2 cellular contexts compared by ENCODE assay signal in the genomic region with DNA sequence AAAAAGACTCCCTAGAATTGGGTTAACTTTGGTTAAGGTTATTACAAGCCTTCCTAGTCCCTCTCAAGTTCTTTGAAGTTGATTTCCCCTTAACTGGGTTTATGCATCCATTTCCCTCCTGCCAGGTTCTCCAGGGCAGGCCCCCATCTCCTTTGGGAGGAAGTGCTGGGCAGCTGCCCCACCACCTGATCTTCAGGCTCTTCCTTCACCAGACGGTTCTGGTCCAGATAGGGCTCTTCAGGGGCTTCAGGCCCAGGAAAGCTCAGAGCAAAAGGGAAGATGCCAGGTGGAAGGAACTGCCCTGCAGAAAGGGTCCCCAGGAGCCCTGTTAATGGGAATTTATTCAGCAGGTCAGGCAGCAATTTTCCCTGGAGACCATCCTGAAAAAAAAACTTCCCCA.
TF ChIP-seq lines count a peak whose summit lies in the region.

No MANE protein-coding gene starts in this region.

TF ChIP-seq in K562, 482 proteins besides CTCF, POLR2A, EP300 and RAD21:
- TF ChIP-seq DPF2 (IDR thresholded peaks at IDR 0.05) (no peak), SPI1 (IDR thresholded peaks at IDR 0.05; ENCODE audit: borderline replicate concordance, low read depth, low read length) (0 out of 2 replicates have a peak, but pooled peaks have one; percentile 10)
TF ChIP-seq in K562: peak in this region for 1.

TF ChIP-seq in H1, 55 proteins besides CTCF, POLR2A, EP300 and RAD21:
- no peak for TF ChIP-seq FOSL1 (IDR thresholded peaks at IDR 0.05; ENCODE audit: insufficient read depth, low read depth, low read length)
- TF ChIP-seq SAP30 (IDR thresholded peaks at IDR 0.05; ENCODE audit: insufficient read depth, insufficient replicate concordance, low read length), result no peak
- no peak for TF ChIP-seq CBX8 (IDR thresholded peaks at IDR 0.05; ENCODE audit: borderline replicate concordance, low read depth, low read length)
- TF ChIP-seq TBP (IDR thresholded peaks at IDR 0.05; ENCODE audit: low read depth, low read length), result no peak
- TF ChIP-seq NRF1 (IDR thresholded peaks at IDR 0.05; ENCODE audit: low read depth, low read length), result no peak
- no peak for TF ChIP-seq SIN3A (conservative IDR thresholded peaks at IDR 0.05 in 1 of 2, IDR thresholded peaks at IDR 0.05 in 1 of 2; ENCODE audit: low read depth in 1 of 2, low read length in 2 of 2)
- no peak for TF ChIP-seq SIX5 (IDR thresholded peaks at IDR 0.05; ENCODE audit: low read depth, low read length)
- TF ChIP-seq BCL11A (IDR thresholded peaks at IDR 0.05; ENCODE audit: low read depth in 2 of 2, low read length in 2 of 2), result no peak
- no peak for TF ChIP-seq RXRA (IDR thresholded peaks at IDR 0.05; ENCODE audit: insufficient read depth, low read depth, low read length)
- TF ChIP-seq CHD1 (IDR thresholded peaks at IDR 0.05; ENCODE audit: low read depth, low read length), result no peak
- TF ChIP-seq, protein P1, sequence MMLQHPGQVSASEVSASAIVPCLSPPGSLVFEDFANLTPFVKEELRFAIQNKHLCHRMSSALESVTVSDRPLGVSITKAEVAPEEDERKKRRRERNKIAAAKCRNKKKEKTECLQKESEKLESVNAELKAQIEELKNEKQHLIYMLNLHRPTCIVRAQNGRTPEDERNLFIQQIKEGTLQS (IDR thresholded peaks at IDR 0.05; ENCODE audit: insufficient read depth, low read depth, low read length), result no peak
- TF ChIP-seq SIRT6 (IDR thresholded peaks at IDR 0.05; ENCODE audit: low read length), result no peak
- no peak for TF ChIP-seq MAX (IDR thresholded peaks at IDR 0.05)
- TF ChIP-seq EZH2 (IDR thresholded peaks at IDR 0.05; ENCODE audit: low read depth, low read length, severe bottlenecking), result no peak
- no peak for TF ChIP-seq SUZ12 (IDR thresholded peaks at IDR 0.05; ENCODE audit: low read length)
- no peak for TF ChIP-seq RFX5 (IDR thresholded peaks at IDR 0.05; ENCODE audit: borderline replicate concordance, low read depth, low read length)
- no peak for TF ChIP-seq JUND (IDR thresholded peaks at IDR 0.05; ENCODE audit: low read length)
- TF ChIP-seq BACH1 (IDR thresholded peaks at IDR 0.05; ENCODE audit: low read length), result no peak
